9 cellular contexts compared by ENCODE assay signal in genomic region chr7:19116121-19117080, GRCh38. TPM values are rescaled to one million over a fixed set of nuclear protein-coding genes. Genes with fewer than 3 reads are reported as not detected.
DNase-seq lines count a peak whose midpoint lies in the region; ATAC-seq and TF ChIP-seq lines count a peak whose summit lies in the region.
"Had no signal": no experiment of that assay in that cellular context is flagged by ENCODE, and none has a peak within 500 bp of the region (broad histone marks: within the 10 kb centered on the region; RNA-seq: fewer than 3 reads in every experiment).

No MANE protein-coding gene starts in this region.

- POLR2A ChIA-PET in HEK293T (lab: Yijun Ruan, JAX), result interaction anchor here (2.4 kb wide), 1 partner anchor 10 kb away, joined by 22 read pairs; no protein-coding TSS in a partner anchor

- ATAC-seq in HG03135 (IDR thresholded peaks at IDR 0.05; ENCODE audit: unreplicated experiment), result no peak

- H3K36me3 ChIP-seq in SJSA1 (peaks cover 56% of the 10 kb centered on the region), fibroblast of lung (ENCODE audit: control insufficient read depth, insufficient read depth, low read length) (no peaks in the 10 kb centered on the region), osteoblast (ENCODE audit: insufficient read depth, low read length) (no peaks in the 10 kb centered on the region)

- H3K9me3 ChIP-seq in SJSA1 (replicated peaks) (no peaks in the 10 kb centered on the region), fibroblast of lung (ENCODE audit: control insufficient read depth, insufficient read depth, low read depth, low read length) (no peaks in the 10 kb centered on the region), osteoblast (ENCODE audit: low read depth, low read length) (no peaks in the 10 kb centered on the region)

- H3K9ac ChIP-seq in fibroblast of lung (ENCODE audit: insufficient read depth, low read length), result peak overlapping the region; percentile 64

- H4K20me1 ChIP-seq in fibroblast of lung (ENCODE audit: control insufficient read depth, extremely low read depth, insufficient read depth, low read length), result no peaks in the 10 kb centered on the region
- H4K20me1 ChIP-seq in osteoblast (ENCODE audit: insufficient read depth, low read length), result peaks cover 9% of the 10 kb centered on the region

- peaks cover 18% of the 10 kb centered on the region for H3K79me2 ChIP-seq in fibroblast of lung (ENCODE audit: control insufficient read depth, insufficient read depth, low read length)
- peaks cover 53% of the 10 kb centered on the region for H3K79me2 ChIP-seq in osteoblast (ENCODE audit: insufficient read depth, low read length)

- H3K4me2 ChIP-seq in fibroblast of lung (ENCODE audit: extremely low read depth, insufficient read depth, low read length), result peak overlapping the region; percentile 83
- H3K4me2 ChIP-seq in osteoblast (ENCODE audit: insufficient read depth, low read length), result peak overlapping the region; percentile 94

- H3K4me1 ChIP-seq in SJSA1 (replicated peaks) (peaks cover 45% of the 10 kb centered on the region), fibroblast of lung (ENCODE audit: control insufficient read depth, extremely low read depth, insufficient read depth, low read length) (no peaks in the 10 kb centered on the region), osteoblast (ENCODE audit: insufficient read depth, low read length) (peaks cover 36% of the 10 kb centered on the region)

- CTCF ChIA-PET in HEK293T (lab: Yijun Ruan, JAX), result interaction anchor here (0.6 kb wide), 1 partner anchor 760 kb away, joined by 3 read pairs; no protein-coding TSS in a partner anchor

- peak overlapping the region; percentile 93 for H3K4me3 ChIP-seq in SJSA1
- H3K4me3 ChIP-seq in fibroblast of lung (replicated peaks in 1 of 4; ENCODE audit: control extremely low read depth in 1 of 4, insufficient read depth in 1 of 4, low read depth in 3 of 4, low read length in 4 of 4), result peak overlapping the region; percentile 70 to 98 (median 86)
- H3K4me3 ChIP-seq in osteoblast (ENCODE audit: insufficient read depth, low read length), result peak overlapping the region; percentile 95

- H3K27me3 ChIP-seq in SJSA1 (replicated peaks) (no peaks in the 10 kb centered on the region), fibroblast of lung (ENCODE audit: control insufficient read depth, insufficient read depth, low read length) (peaks cover 6% of the 10 kb centered on the region), osteoblast (ENCODE audit: insufficient read depth, low read length) (no peaks in the 10 kb centered on the region)

- H2AFZ ChIP-seq in fibroblast of lung (ENCODE audit: low read length), result peak overlapping the region; percentile 91
- peak overlapping the region; percentile 81 for H2AFZ ChIP-seq in osteoblast (ENCODE audit: low read length)

- DNase-seq in D341Med (ENCODE audit: low spot score) (peak; percentile 48), HEK293T (ENCODE audit: extremely low spot score) (peak; percentile 36), SJSA1 (ENCODE audit: low read depth in 1 of 2, low spot score in 2 of 2) (peak; percentile 60 to 78), fibroblast of lung (ENCODE audit: low read depth in 2 of 2) (peak; percentile 30 to 58), osteoblast (ENCODE audit: insufficient read length, low spot score, missing footprints) (peak; percentile 82), NCI-H2196 treated with DMSO at 0.1 percent for 48 hours (lab: John Stamatoyannopoulos, UW; ENCODE audit: unreplicated experiment) (no peak), NCI-H2029 treated with DMSO at 0.1 percent for 48 hours (lab: John Stamatoyannopoulos, UW) (no peak)

- H3K27ac ChIP-seq in SJSA1 (peak overlapping the region; percentile 89), fibroblast of lung (ENCODE audit: insufficient read depth, low read length) (peak overlapping the region; percentile 71), osteoblast (ENCODE audit: low read depth, low read length) (peak overlapping the region; percentile 80)

- TF ChIP-seq CTCF in fibroblast of lung (conservative IDR thresholded peaks at IDR 0.05 in 1 of 2, IDR thresholded peaks at IDR 0.05 in 1 of 2; ENCODE audit: low read depth in 1 of 2, low read length in 2 of 2), result no peak
- TF ChIP-seq CTCF in osteoblast (IDR thresholded peaks at IDR 0.05; ENCODE audit: extremely low read depth, low read depth, low read length), result no peak

TF ChIP-seq in HEK293T, 16 proteins besides CTCF, POLR2A, EP300 and RAD21:
- TF ChIP-seq FOXA1 (IDR thresholded peaks at IDR 0.05) (no peak), L3MBTL2 (conservative IDR thresholded peaks at IDR 0.05) (peak; percentile 48), TARDBP (IDR thresholded peaks at IDR 0.05) (no peak)

RNA-seq across cellular contexts. Expression of gene TWIST1, which starts 1.0 kb away (rescaled TPM):
- 49.5 and 76.2 TPM in 2 replicates for total RNA-seq in SJSA1 (2014; rRNA removed; shearing (Covaris generic))
- 23.9 and 31.2 TPM in 2 replicates for total RNA-seq in fibroblast of lung
- 3.6 and 7.2 TPM in 2 replicates for polyA plus RNA-seq in fibroblast of lung
- 6.7 and 13.5 TPM in 2 replicates for polyA plus RNA-seq in fibroblast of lung (2012)
- polyA minus RNA-seq in fibroblast of lung (ENCODE audit: low replicate concordance), result 4.0 and 5.1 TPM in 2 replicates
- 101 and 113 TPM in 2 replicates for total RNA-seq in osteoblast
- total RNA-seq: NCI-H460 had no signal

RNA-seq across cellular contexts. Expression of gene FERD3L, which starts 28.8 kb away (rescaled TPM):
- total RNA-seq in SJSA1 (2014; rRNA removed; shearing (Covaris generic)), result not detected in 2 replicates
- total RNA-seq in fibroblast of lung (not detected in 2 replicates), osteoblast (not detected in 2 replicates)
- polyA plus RNA-seq in fibroblast of lung, result not detected in 2 replicates
- not detected in 2 replicates for polyA plus RNA-seq in fibroblast of lung (2012)
- not detected in 2 replicates for polyA minus RNA-seq in fibroblast of lung (ENCODE audit: low replicate concordance)
- total RNA-seq: NCI-H460 had no signal

Comparison
In these comparisons a context has a peak if more than half of its experiments do, and no peak if none do; other contexts are left out.
1. DNase-seq: peak in D341Med (single experiment), HEK293T (single experiment), SJSA1 (2 of 2), fibroblast of lung (2 of 2) and osteoblast (single experiment); none in NCI-H2196 treated with DMSO at 0.1 percent for 48 hours (single experiment) and NCI-H2029 treated with DMSO at 0.1 percent for 48 hours (single experiment).
2. Peak in every context shown above with its lines, with median percentiles within 50 percentile points of each other: H3K27ac ChIP-seq and H3K4me3 ChIP-seq.